Comparison of ENCODE assay signal across 8 cellular contexts in the genomic region with DNA sequence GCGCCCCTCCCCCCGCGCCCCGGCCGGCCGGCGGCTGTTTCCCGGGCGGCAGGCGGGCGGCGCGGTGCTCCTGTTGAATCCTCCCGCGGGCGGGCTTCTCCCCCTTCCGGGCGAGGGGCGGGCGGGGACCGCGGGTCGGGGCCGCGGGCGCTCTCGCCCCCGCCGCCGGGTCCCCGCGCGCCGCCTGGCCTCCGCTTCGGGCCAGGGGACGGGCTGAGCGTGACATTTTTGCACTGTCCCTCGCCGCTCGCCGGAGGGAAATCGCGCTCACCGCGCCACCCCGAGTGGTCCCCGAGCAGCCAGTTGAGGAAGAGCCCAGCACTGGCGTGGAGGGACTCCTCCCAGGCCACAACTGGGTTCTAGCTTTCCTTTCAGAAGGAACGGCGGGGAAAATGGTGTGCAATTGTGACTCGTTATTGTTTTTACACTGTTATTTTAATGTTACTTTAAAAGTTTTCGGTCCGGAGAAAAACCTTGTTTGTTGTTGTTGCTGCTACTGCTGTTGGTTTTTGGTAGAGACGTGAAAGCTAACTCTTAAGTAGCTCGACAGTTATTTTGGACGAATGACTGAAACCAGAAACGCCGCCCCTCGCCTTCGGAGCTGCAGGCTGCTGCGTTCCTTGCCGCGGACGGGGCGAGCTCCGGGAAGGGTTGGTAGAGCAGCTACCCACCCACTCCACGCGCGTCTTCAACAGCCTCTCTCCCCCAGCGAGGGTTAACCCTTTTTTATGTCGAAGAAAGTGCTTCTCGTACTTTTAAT. TPM values are rescaled to one million over a fixed set of nuclear protein-coding genes. Genes with fewer than 3 reads are reported as not detected.
DNase-seq lines count a peak whose midpoint lies in the region; ATAC-seq and TF ChIP-seq lines count a peak whose summit lies in the region.

No MANE protein-coding gene starts in this region.

- H3K36me3 ChIP-seq in CD8-positive, alpha-beta memory T cell (ENCODE audit: insufficient read depth, low read length) = no peaks in the 10 kb centered on the region
- H3K36me3 ChIP-seq in SJSA1 (peaks cover 12% of the 10 kb centered on the region; the same call in 1 of the 2 replicates), thoracic aorta (no peaks in the 10 kb centered on the region)

- peak overlapping the region; percentile 95 to 99 (median 97) for H3K4me3 Mint-ChIP-seq in CD8-positive, alpha-beta memory T cell
- peak overlapping the region; percentile 95 for H3K4me3 Mint-ChIP-seq in activated naive CD4-positive, alpha-beta T cell treated with anti-CD3 and anti-CD28 coated beads for 36 hours

- peak; percentile 49 to 73 (median 54) for DNase-seq in CD8-positive, alpha-beta memory T cell
- DNase-seq in HL-60 (ENCODE audit: low read depth in 1 of 2, low spot score in 1 of 2) (peak; percentile 12 to 71), SJSA1 (ENCODE audit: low read depth in 1 of 2, low spot score in 2 of 2) (peak; percentile 56 to 65), glomerular visceral epithelial cell (ENCODE audit: extremely low spot score) (peak; percentile 56), omental fat pad (ENCODE audit: low spot score) (peak; percentile 31), thoracic aorta (ENCODE audit: low spot score) (peak; percentile 25)
- peak; percentile 71 for DNase-seq in activated naive CD4-positive, alpha-beta T cell treated with anti-CD3 and anti-CD28 coated beads for 36 hours

- H3K4me3 ChIP-seq in CD8-positive, alpha-beta memory T cell (ENCODE audit: low read length) = peak overlapping the region; percentile 89
- H3K4me3 ChIP-seq in HL-60 (replicated peaks; ENCODE audit: insufficient read depth, low read length) (peak overlapping the region; percentile 86), SJSA1 (peak overlapping the region; percentile 91), thoracic aorta (peak overlapping the region; percentile 79)

- peaks cover 0 to 11% (median 0%) of the 10 kb centered on the region in 3 donors for H3K36me3 Mint-ChIP-seq in CD8-positive, alpha-beta memory T cell
- peaks cover 4% of the 10 kb centered on the region for H3K36me3 Mint-ChIP-seq in activated naive CD4-positive, alpha-beta T cell treated with anti-CD3 and anti-CD28 coated beads for 36 hours (ENCODE audit: low read depth)

- ATAC-seq in GM19452 (IDR thresholded peaks at IDR 0.05; ENCODE audit: unreplicated experiment) (peak; percentile 41), omental fat pad (ENCODE audit: low FRiP score) (peak; percentile 60), thoracic aorta (ENCODE audit: insufficient number of reproducible peaks, low FRiP score, low read depth) (peak; percentile 42)

- no peaks in the 10 kb centered on the region for H3K27me3 ChIP-seq in CD8-positive, alpha-beta memory T cell (ENCODE audit: insufficient read depth, low read length, poor library complexity, severe bottlenecking)
- H3K27me3 ChIP-seq in HL-60 (ENCODE audit: insufficient read depth, poor library complexity, severe bottlenecking) (no peaks in the 10 kb centered on the region), SJSA1 (replicated peaks) (no peaks in the 10 kb centered on the region), thoracic aorta (replicated peaks; ENCODE audit: insufficient read depth) (no peaks in the 10 kb centered on the region)

- peaks cover 18% of the 10 kb centered on the region for H3K4me1 ChIP-seq in CD8-positive, alpha-beta memory T cell (ENCODE audit: insufficient read depth, low read length)
- H3K4me1 ChIP-seq in SJSA1 (replicated peaks) (peaks cover 32% of the 10 kb centered on the region), thoracic aorta (ENCODE audit: control insufficient read depth in 1 of 2, low read depth in 2 of 2) (peaks cover 9 to 26% of the 10 kb centered on the region in 2 donors)

- CTCF ChIA-PET in CD8-positive, alpha-beta memory T cell (lab: Charles Lee) = interaction anchor here (0.9 to 2.4 kb wide), 10 partner anchors 9 to 1137 kb away, joined by 3 to 32 read pairs (median 4); partner anchors contain the start of genes BRCA2 and ZAR1L
- CTCF ChIA-PET in activated naive CD4-positive, alpha-beta T cell treated with anti-CD3 and anti-CD28 coated beads for 36 hours (lab: Charles Lee) = interaction anchor here (0.6 to 4.0 kb wide), 16 partner anchors 14 to 956 kb away, joined by 3 to 38 read pairs (median 3); no protein-coding TSS in a partner anchor

- no peaks in the 10 kb centered on the region for H3K9me3 ChIP-seq in CD8-positive, alpha-beta memory T cell (ENCODE audit: low read length)
- H3K9me3 ChIP-seq in SJSA1 (replicated peaks) = 0 out of 2 replicates have a peak, but pooled peaks cover 2% of the 10 kb centered on the region
- H3K9me3 ChIP-seq in thoracic aorta = no peaks in the 10 kb centered on the region

- H3K27ac ChIP-seq in CD8-positive, alpha-beta memory T cell (ENCODE audit: low read depth, low read length) = peak overlapping the region; percentile 60
- peak overlapping the region; percentile 76 for H3K27ac ChIP-seq in HL-60 (replicated peaks)
- peak overlapping the region; percentile 60 for H3K27ac ChIP-seq in SJSA1
- H3K27ac ChIP-seq in thoracic aorta = peak overlapping the region; percentile 81 to 90

- TF ChIP-seq CTCF in HL-60 (IDR thresholded peaks at IDR 0.05; ENCODE audit: insufficient read depth, low read length) (no peak), omental fat pad (IDR thresholded peaks at IDR 0.05) (no peak), thoracic aorta (IDR thresholded peaks at IDR 0.05) (no peak)

- intact Hi-C loops in activated naive CD4-positive, alpha-beta T cell treated with anti-CD3 and anti-CD28 coated beads for 36 hours (cut with micrococcal nuclease) = loop anchor here (10.0 kb wide), 2 partner anchors 1138 to 1228 kb away; partner anchors contain the start of gene RFC3

- peaks cover 38 to 54% (median 53%) of the 10 kb centered on the region in 3 donors for H3K4me1 Mint-ChIP-seq in CD8-positive, alpha-beta memory T cell
- peaks cover 44% of the 10 kb centered on the region for H3K4me1 Mint-ChIP-seq in activated naive CD4-positive, alpha-beta T cell treated with anti-CD3 and anti-CD28 coated beads for 36 hours (ENCODE audit: low read depth)

- H3K9me3 Mint-ChIP-seq in CD8-positive, alpha-beta memory T cell = no peaks in the 10 kb centered on the region
- no peaks in the 10 kb centered on the region for H3K9me3 Mint-ChIP-seq in activated naive CD4-positive, alpha-beta T cell treated with anti-CD3 and anti-CD28 coated beads for 36 hours

- POLR2A ChIA-PET in CD8-positive, alpha-beta memory T cell (lab: Charles Lee) = interaction anchor here (0.7 to 1.6 kb wide), 5 partner anchors 47 to 272 kb away, joined by 3 to 11 read pairs (median 4); partner anchors contain the start of genes BRCA2, N4BP2L2 and ZAR1L

- H3K27ac Mint-ChIP-seq in CD8-positive, alpha-beta memory T cell = peak overlapping the region; percentile 95 to 97 (median 96)
- peak overlapping the region; percentile 91 for H3K27ac Mint-ChIP-seq in activated naive CD4-positive, alpha-beta T cell treated with anti-CD3 and anti-CD28 coated beads for 36 hours

- H3K27me3 Mint-ChIP-seq in CD8-positive, alpha-beta memory T cell = peaks cover 1 to 4% of the 10 kb centered on the region in 2 donors
- H3K27me3 Mint-ChIP-seq in activated naive CD4-positive, alpha-beta T cell treated with anti-CD3 and anti-CD28 coated beads for 36 hours (ENCODE audit: low read depth) = no peaks in the 10 kb centered on the region

RNA-seq across cellular contexts. Expression of gene PDS5B, which starts 0.9 kb away (rescaled TPM):
- total RNA-seq in CD8-positive, alpha-beta memory T cell = 10 to 100 TPM; 45.4 to 55.1 TPM
- 39.4 TPM for polyA plus RNA-seq in CD8-positive, alpha-beta memory T cell
- 14.9 and 15.5 TPM in 2 replicates for total RNA-seq in SJSA1 (2014; rRNA removed; shearing (Covaris generic))
- 10 to 100 TPM; 48.0 to 51.6 TPM for total RNA-seq in activated naive CD4-positive, alpha-beta T cell treated with anti-CD3 and anti-CD28 coated beads for 36 hours
- total RNA-seq in omental fat pad (10 to 100 TPM; 20.4 to 55.0 (median 25.8) TPM), thoracic aorta (10 to 100 TPM; 44.0 to 47.1 TPM)

RNA-seq across cellular contexts. Expression of gene N4BP2L2, which starts 48.6 kb away (rescaled TPM):
- total RNA-seq in CD8-positive, alpha-beta memory T cell = 10 to 100 TPM; 77.7 to 78.3 TPM
- 132 TPM for polyA plus RNA-seq in CD8-positive, alpha-beta memory T cell
- total RNA-seq in SJSA1 (2014; rRNA removed; shearing (Covaris generic)) = 28.9 and 44.4 TPM in 2 replicates
- total RNA-seq in activated naive CD4-positive, alpha-beta T cell treated with anti-CD3 and anti-CD28 coated beads for 36 hours = 10 to 100 TPM; 81.1 to 82.3 TPM
- total RNA-seq in omental fat pad = 100 to 1,000 TPM in 3 of 4 donors, 10 to 100 TPM in 1; 95.2 to 202 (median 136) TPM
- total RNA-seq in thoracic aorta = 100 to 1,000 TPM; 135 to 251 TPM

Comparison
In these comparisons a context has a peak if more than half of its experiments do, and no peak if none do; other contexts are left out.
1. Peak in every context shown above with its lines: DNase-seq, ATAC-seq, H3K4me3 ChIP-seq and H3K27ac ChIP-seq.